1 cellular context compared by ENCODE assay signal in genomic region chr21:42878678-42878992, GRCh38.
TF ChIP-seq lines count a peak whose summit lies in the region.

No MANE protein-coding gene starts in this region.

TF ChIP-seq in K562, 482 proteins besides CTCF, POLR2A, EP300 and RAD21 (continued from another document and continues in another):
- TF ChIP-seq RNF2 (IDR thresholded peaks at IDR 0.05) (0 out of 2 replicates have a peak, but pooled peaks have one; percentile 17), C11orf30 (IDR thresholded peaks at IDR 0.05; ENCODE audit: low read depth) (no peak), ZFP1 (CRISPR knock-in tag; IDR thresholded peaks at IDR 0.05) (no peak), PREB (CRISPR knock-in tag; IDR thresholded peaks at IDR 0.05) (0 out of 2 replicates have a peak, but pooled peaks have one; percentile 77), CREB1 (IDR thresholded peaks at IDR 0.05) (no peak), CREB1 (CRISPR knock-in tag; IDR thresholded peaks at IDR 0.05) (no peak), SREBF2 (CRISPR knock-in tag; IDR thresholded peaks at IDR 0.05) (no peak), CGGBP1 (CRISPR knock-in tag; IDR thresholded peaks at IDR 0.05) (0 out of 2 replicates have a peak, but pooled peaks have one; percentile 29), FOXK1 (CRISPR knock-in tag; IDR thresholded peaks at IDR 0.05; ENCODE audit: borderline replicate concordance) (0 out of 2 replicates have a peak, but pooled peaks have one; percentile 16), GTF3C2 (IDR thresholded peaks at IDR 0.05; ENCODE audit: borderline replicate concordance, extremely low read depth, insufficient read length) (no peak), BRD9 (IDR thresholded peaks at IDR 0.05; ENCODE audit: low read depth, partially characterized antibody) (peak; percentile 21), HMG20B (CRISPR knock-in tag; IDR thresholded peaks at IDR 0.05) (no peak), ARNT (IDR thresholded peaks at IDR 0.05) (peak in 1 of 2 experiments; percentile 42; a peak in 1 of 4 replicates), SIN3A (IDR thresholded peaks at IDR 0.05; ENCODE audit: borderline replicate concordance in 2 of 2, control insufficient read depth in 1 of 2, low read depth in 2 of 2, low read length in 2 of 2) (no peak), SMARCA5 (IDR thresholded peaks at IDR 0.05) (no peak), KAT7 (CRISPR knock-in tag; IDR thresholded peaks at IDR 0.05; ENCODE audit: borderline replicate concordance) (peak; percentile 50; the same call in 1 of the 2 replicates), ZNF347 (CRISPR knock-in tag; IDR thresholded peaks at IDR 0.05; ENCODE audit: low read depth) (no peak), ZNF507 (tag; conservative IDR thresholded peaks at IDR 0.05) (no peak), ZNF263 (CRISPR knock-in tag; IDR thresholded peaks at IDR 0.05; ENCODE audit: borderline replicate concordance) (no peak), SMARCE1 (IDR thresholded peaks at IDR 0.05) (0 out of 2 replicates have a peak, but pooled peaks have one; percentile 13), NFIX (CRISPR knock-in tag; IDR thresholded peaks at IDR 0.05; ENCODE audit: low read depth) (no peak), CC2D1A (IDR thresholded peaks at IDR 0.05) (no peak), ARID3B (CRISPR knock-in tag; IDR thresholded peaks at IDR 0.05; ENCODE audit: borderline replicate concordance) (no peak), DACH1 (IDR thresholded peaks at IDR 0.05; ENCODE audit: partially characterized antibody) (no peak), CEBPZ (IDR thresholded peaks at IDR 0.05; ENCODE audit: borderline replicate concordance, low read depth, low read length) (no peak), HDGF (IDR thresholded peaks at IDR 0.05) (no peak), TEAD2 (tag; IDR thresholded peaks at IDR 0.05) (no peak), PRMT5 (CRISPR knock-in tag; IDR thresholded peaks at IDR 0.05) (no peak), CHCHD3 (CRISPR knock-in tag; IDR thresholded peaks at IDR 0.05) (0 out of 2 replicates have a peak, but pooled peaks have one; percentile 22), TBP (optimal IDR thresholded peaks at IDR 0.05; ENCODE audit: low read depth, low read length) (no peak), L3MBTL2 (IDR thresholded peaks at IDR 0.05) (peak; percentile 90), ETV5 (CRISPR knock-in tag; IDR thresholded peaks at IDR 0.05; ENCODE audit: low read depth) (no peak), RBM34 (IDR thresholded peaks at IDR 0.05; ENCODE audit: borderline replicate concordance, insufficient read depth, low read length) (no peak), ZNF395 (CRISPR knock-in tag; IDR thresholded peaks at IDR 0.05) (no peak), ADNP (tag; IDR thresholded peaks at IDR 0.05) (no peak), NR0B1 (IDR thresholded peaks at IDR 0.05; ENCODE audit: partially characterized antibody) (no peak), ZBED1 (IDR thresholded peaks at IDR 0.05) (no peak), FOXA3 (CRISPR knock-in tag; conservative IDR thresholded peaks at IDR 0.05 in 1 of 2, IDR thresholded peaks at IDR 0.05 in 1 of 2) (no peak), MECOM (CRISPR knock-in tag; IDR thresholded peaks at IDR 0.05) (no peak), FOXP1 (CRISPR knock-in tag; IDR thresholded peaks at IDR 0.05) (no peak), BHLHE40 (IDR thresholded peaks at IDR 0.05; ENCODE audit: low read length) (no peak), ZNF431 (CRISPR knock-in tag; IDR thresholded peaks at IDR 0.05) (no peak; the same call in 1 of the 2 replicates), ZBTB17 (CRISPR knock-in tag; IDR thresholded peaks at IDR 0.05) (0 out of 2 replicates have a peak, but pooled peaks have one; percentile 8), ZNF212 (CRISPR knock-in tag; IDR thresholded peaks at IDR 0.05) (0 out of 2 replicates have a peak, but pooled peaks have one; percentile 37), ZNF23 (CRISPR knock-in tag; IDR thresholded peaks at IDR 0.05) (no peak), ZFP36 (IDR thresholded peaks at IDR 0.05; ENCODE audit: low read depth, low read length, partially characterized antibody) (no peak)
- TF ChIP-seq, protein P1, sequence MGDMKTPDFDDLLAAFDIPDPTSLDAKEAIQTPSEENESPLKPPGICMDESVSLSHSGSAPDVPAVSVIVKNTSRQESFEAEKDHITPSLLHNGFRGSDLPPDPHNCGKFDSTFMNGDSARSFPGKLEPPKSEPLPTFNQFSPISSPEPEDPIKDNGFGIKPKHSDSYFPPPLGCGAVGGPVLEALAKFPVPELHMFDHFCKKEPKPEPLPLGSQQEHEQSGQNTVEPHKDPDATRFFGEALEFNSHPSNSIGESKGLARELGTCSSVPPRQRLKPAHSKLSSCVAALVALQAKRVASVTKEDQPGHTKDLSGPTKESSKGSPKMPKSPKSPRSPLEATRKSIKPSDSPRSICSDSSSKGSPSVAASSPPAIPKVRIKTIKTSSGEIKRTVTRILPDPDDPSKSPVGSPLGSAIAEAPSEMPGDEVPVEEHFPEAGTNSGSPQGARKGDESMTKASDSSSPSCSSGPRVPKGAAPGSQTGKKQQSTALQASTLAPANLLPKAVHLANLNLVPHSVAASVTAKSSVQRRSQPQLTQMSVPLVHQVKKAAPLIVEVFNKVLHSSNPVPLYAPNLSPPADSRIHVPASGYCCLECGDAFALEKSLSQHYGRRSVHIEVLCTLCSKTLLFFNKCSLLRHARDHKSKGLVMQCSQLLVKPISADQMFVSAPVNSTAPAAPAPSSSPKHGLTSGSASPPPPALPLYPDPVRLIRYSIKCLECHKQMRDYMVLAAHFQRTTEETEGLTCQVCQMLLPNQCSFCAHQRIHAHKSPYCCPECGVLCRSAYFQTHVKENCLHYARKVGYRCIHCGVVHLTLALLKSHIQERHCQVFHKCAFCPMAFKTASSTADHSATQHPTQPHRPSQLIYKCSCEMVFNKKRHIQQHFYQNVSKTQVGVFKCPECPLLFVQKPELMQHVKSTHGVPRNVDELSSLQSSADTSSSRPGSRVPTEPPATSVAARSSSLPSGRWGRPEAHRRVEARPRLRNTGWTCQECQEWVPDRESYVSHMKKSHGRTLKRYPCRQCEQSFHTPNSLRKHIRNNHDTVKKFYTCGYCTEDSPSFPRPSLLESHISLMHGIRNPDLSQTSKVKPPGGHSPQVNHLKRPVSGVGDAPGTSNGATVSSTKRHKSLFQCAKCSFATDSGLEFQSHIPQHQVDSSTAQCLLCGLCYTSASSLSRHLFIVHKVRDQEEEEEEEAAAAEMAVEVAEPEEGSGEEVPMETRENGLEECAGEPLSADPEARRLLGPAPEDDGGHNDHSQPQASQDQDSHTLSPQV (IDR thresholded peaks at IDR 0.05) = peak; percentile 76
- TF ChIP-seq, protein P2, sequence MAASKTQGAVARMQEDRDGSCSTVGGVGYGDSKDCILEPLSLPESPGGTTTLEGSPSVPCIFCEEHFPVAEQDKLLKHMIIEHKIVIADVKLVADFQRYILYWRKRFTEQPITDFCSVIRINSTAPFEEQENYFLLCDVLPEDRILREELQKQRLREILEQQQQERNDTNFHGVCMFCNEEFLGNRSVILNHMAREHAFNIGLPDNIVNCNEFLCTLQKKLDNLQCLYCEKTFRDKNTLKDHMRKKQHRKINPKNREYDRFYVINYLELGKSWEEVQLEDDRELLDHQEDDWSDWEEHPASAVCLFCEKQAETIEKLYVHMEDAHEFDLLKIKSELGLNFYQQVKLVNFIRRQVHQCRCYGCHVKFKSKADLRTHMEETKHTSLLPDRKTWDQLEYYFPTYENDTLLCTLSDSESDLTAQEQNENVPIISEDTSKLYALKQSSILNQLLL (CRISPR knock-in tag; IDR thresholded peaks at IDR 0.05; ENCODE audit: borderline replicate concordance) = no peak
- TF ChIP-seq, protein P3, sequence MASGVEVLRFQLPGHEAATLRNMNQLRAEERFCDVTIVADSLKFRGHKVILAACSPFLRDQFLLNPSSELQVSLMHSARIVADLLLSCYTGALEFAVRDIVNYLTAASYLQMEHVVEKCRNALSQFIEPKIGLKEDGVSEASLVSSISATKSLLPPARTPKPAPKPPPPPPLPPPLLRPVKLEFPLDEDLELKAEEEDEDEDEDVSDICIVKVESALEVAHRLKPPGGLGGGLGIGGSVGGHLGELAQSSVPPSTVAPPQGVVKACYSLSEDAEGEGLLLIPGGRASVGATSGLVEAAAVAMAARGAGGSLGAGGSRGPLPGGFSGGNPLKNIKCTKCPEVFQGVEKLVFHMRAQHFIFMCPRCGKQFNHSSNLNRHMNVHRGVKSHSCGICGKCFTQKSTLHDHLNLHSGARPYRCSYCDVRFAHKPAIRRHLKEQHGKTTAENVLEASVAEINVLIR (CRISPR knock-in tag; IDR thresholded peaks at IDR 0.05) = no peak
